24 cellular contexts compared by ENCODE assay signal in the genomic region with DNA sequence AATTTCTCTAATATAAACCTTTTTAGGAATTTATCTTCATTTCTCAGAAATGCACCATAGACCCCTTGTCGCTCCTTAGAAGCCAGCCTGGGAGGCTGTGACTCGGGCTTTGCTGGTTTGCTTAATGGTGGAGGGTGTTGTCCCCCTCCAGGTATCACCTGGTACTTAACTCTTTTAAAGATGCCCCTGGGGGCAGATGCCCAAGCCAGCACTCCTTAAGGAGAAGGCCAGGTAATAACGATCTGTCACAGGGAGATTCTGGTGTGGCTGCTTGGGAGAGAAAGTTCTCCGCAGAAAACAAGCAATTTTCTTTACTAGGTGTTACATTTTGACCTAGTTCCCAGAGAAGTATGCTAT. TPM values are rescaled to one million over a fixed set of nuclear protein-coding genes. Genes with fewer than 3 reads are reported as not detected.
DNase-seq lines count a peak whose midpoint lies in the region; ATAC-seq and TF ChIP-seq lines count a peak whose summit lies in the region.
"Had no signal": no experiment of that assay in that cellular context is flagged by ENCODE, and none has a peak within 500 bp of the region (broad histone marks: within the 10 kb centered on the region; RNA-seq: fewer than 3 reads in every experiment).

No MANE protein-coding gene starts in this region.

- no peak overlapping the region for H3K4me2 ChIP-seq in osteoblast (ENCODE audit: insufficient read depth, low read length)
- H3K4me2 ChIP-seq: A549 had no signal

- H3K9me3 ChIP-seq in heart right ventricle (no peaks in the 10 kb centered on the region), esophagus muscularis mucosa (no peaks in the 10 kb centered on the region), osteoblast (ENCODE audit: low read depth, low read length) (no peaks in the 10 kb centered on the region), upper lobe of right lung (no peaks in the 10 kb centered on the region)
- H3K9me3 ChIP-seq: A549, breast epithelium, upper lobe of left lung had no signal

- intact Hi-C loops in heart right ventricle (cut with DNase I) (loop anchor here in 1 of 10 donors (10.0 kb wide), 1 partner anchor 45 kb away; no protein-coding TSS in a partner anchor), Right ventricle myocardium inferior (cut with DNase I) (no loop called here), esophagus muscularis mucosa (cut with DNase I) (no loop called here), upper lobe of right lung (cut with DNase I) (no loop called here)

- no peak for TF ChIP-seq EP300 in esophagus muscularis mucosa (IDR thresholded peaks at IDR 0.05)

- peak overlapping the region; percentile 16 to 83 (median 70) for H3K27ac ChIP-seq in heart right ventricle
- peak overlapping the region in 3 of 4 donors; percentile 41 to 48 (median 42) for H3K27ac ChIP-seq in esophagus muscularis mucosa (replicated peaks in 1 of 4)
- peak overlapping the region; percentile 48 for H3K27ac ChIP-seq in osteoblast (ENCODE audit: low read depth, low read length)
- peak overlapping the region; percentile 33 for H3K27ac ChIP-seq in upper lobe of right lung
- H3K27ac ChIP-seq: A549 had no signal

- ATAC-seq in heart right ventricle = no peak
- no peak for ATAC-seq in Right ventricle myocardium inferior
- ATAC-seq in upper lobe of right lung = no peak
- no peak for ATAC-seq in HG02970 (IDR thresholded peaks at IDR 0.05; ENCODE audit: low FRiP score, unreplicated experiment)
- ATAC-seq: A549; PC-3; SK-N-SH treated with all-trans-retinoic acid at 6 μM for 48 hours; stimulated activated effector memory CD8-positive, alpha-beta T cell treated with anti-CD3 and anti-CD28 coated beads, Interleukin-12 subunit alpha, Interleukin-12 subunit beta, amount 100 ng/mL, for 72 hours had no signal

- H3K36me3 ChIP-seq in heart right ventricle = peaks cover 0 to 65% (median 7%) of the 10 kb centered on the region in 9 donors
- peaks cover 0 to 33% (median 21%) of the 10 kb centered on the region in 4 donors for H3K36me3 ChIP-seq in esophagus muscularis mucosa
- peaks cover 24% of the 10 kb centered on the region for H3K36me3 ChIP-seq in osteoblast (ENCODE audit: insufficient read depth, low read length)
- peaks cover 32% of the 10 kb centered on the region for H3K36me3 ChIP-seq in upper lobe of right lung
- H3K36me3 ChIP-seq: breast epithelium had no signal

- peaks cover 30% of the 10 kb centered on the region for H3K79me2 ChIP-seq in osteoblast (ENCODE audit: insufficient read depth, low read length)

- H3K27me3 ChIP-seq in heart right ventricle (no peaks in the 10 kb centered on the region), esophagus muscularis mucosa (no peaks in the 10 kb centered on the region), osteoblast (ENCODE audit: insufficient read depth, low read length) (no peaks in the 10 kb centered on the region), upper lobe of right lung (no peaks in the 10 kb centered on the region)
- H3K27me3 ChIP-seq: breast epithelium, upper lobe of left lung had no signal

- H3K4me3 ChIP-seq in heart right ventricle (no peak overlapping the region), esophagus muscularis mucosa (no peak overlapping the region), osteoblast (ENCODE audit: insufficient read depth, low read length) (no peak overlapping the region), upper lobe of right lung (no peak overlapping the region)
- H3K4me3 ChIP-seq: A549, breast epithelium, upper lobe of left lung had no signal

- TF ChIP-seq POLR2A in esophagus muscularis mucosa (IDR thresholded peaks at IDR 0.05; ENCODE audit: low read depth) = no peak

- TF ChIP-seq CTCF in heart right ventricle (IDR thresholded peaks at IDR 0.05) = no peak
- no peak for TF ChIP-seq CTCF in esophagus muscularis mucosa (IDR thresholded peaks at IDR 0.05)
- TF ChIP-seq CTCF in osteoblast (IDR thresholded peaks at IDR 0.05; ENCODE audit: extremely low read depth, low read depth, low read length) = no peak
- no peak for TF ChIP-seq CTCF in upper lobe of right lung (IDR thresholded peaks at IDR 0.05)

- H3K4me1 ChIP-seq in heart right ventricle (peaks cover 32 to 98% (median 75%) of the 10 kb centered on the region in 9 donors), esophagus muscularis mucosa (peaks cover 43 to 56% (median 51%) of the 10 kb centered on the region in 4 donors), osteoblast (ENCODE audit: insufficient read depth, low read length) (peaks cover 14% of the 10 kb centered on the region), upper lobe of right lung (peaks cover 34% of the 10 kb centered on the region)
- H3K4me1 ChIP-seq: breast epithelium had no signal

- no peak overlapping the region for H2AFZ ChIP-seq in osteoblast (ENCODE audit: low read length)

- no peaks in the 10 kb centered on the region for H4K20me1 ChIP-seq in osteoblast (ENCODE audit: insufficient read depth, low read length)

- DNase-seq in heart right ventricle (no peak), Right ventricle myocardium inferior (ENCODE audit: missing footprints) (no peak), esophagus muscularis mucosa (ENCODE audit: extremely low spot score) (no peak), osteoblast (ENCODE audit: insufficient read length, low spot score, missing footprints) (no peak), upper lobe of right lung (no peak), AG08396 (ENCODE audit: low spot score) (no peak)
- no peak for DNase-seq in activated CD8-positive, alpha-beta memory T cell treated with anti-CD3 and anti-CD28 coated beads for 24 hours
- DNase-seq: activated CD4-positive, alpha-beta T cell treated with anti-CD3 and anti-CD28 coated beads, Interleukin-2, amount 50 U/mL, for 1 hour; activated naive CD4-positive, alpha-beta T cell treated with anti-CD3 and anti-CD28 coated beads, Interleukin-2, amount 50 U/mL, for 16 hours; activated T-cell treated with anti-CD3 and anti-CD28 coated beads for 4 hours; DMS153; effector CD8-positive, alpha-beta T cell; H7; KBM-7; NCI-H2081; NCI-H526 treated with DMSO at 0.1 percent for 48 hours; PC-3; upper lobe of left lung had no signal

- 65 to 73% methylated on average over 4 of the region's 4 CpGs for WGBS in heart right ventricle, 2 donors
- WGBS in esophagus muscularis mucosa = 86% methylated on average over 4 of the region's 4 CpGs

RNA-seq across cellular contexts. Expression of gene EHD4, which starts 22.3 kb away (rescaled TPM):
- total RNA-seq in heart right ventricle (10 to 100 TPM; 29.8 to 62.7 (median 46.6) TPM), Right ventricle myocardium inferior (55.5 TPM), esophagus muscularis mucosa (10 to 100 TPM in 3 of 4 donors, 1 to 10 TPM in 1; 10.0 to 24.7 (median 21.7) TPM), osteoblast (15.9 and 18.0 TPM in 2 replicates), upper lobe of right lung (39.5 TPM)
- 10 to 100 TPM; 23.4 to 24.2 TPM for polyA plus RNA-seq in heart right ventricle

RNA-seq across cellular contexts. Expression of gene SPTBN5, which starts 56.3 kb away (rescaled TPM):
- total RNA-seq in heart right ventricle (1 to 10 TPM; 1.6 to 5.9 (median 2.4) TPM), Right ventricle myocardium inferior (3.5 TPM), esophagus muscularis mucosa (1 to 10 TPM in 2 of 4 donors, under 1 TPM in 2; 0.17 to 1.2 (median 0.68) TPM), osteoblast (under 0.01 and 0.36 TPM in 2 replicates), upper lobe of right lung (1.9 TPM)
- 1 to 10 TPM in 1 of 2 donors, under 1 TPM in 1; 0.94 to 8.7 TPM for polyA plus RNA-seq in heart right ventricle
- polyA plus RNA-seq: CD14-positive monocyte had no signal
